In the genomic region with DNA sequence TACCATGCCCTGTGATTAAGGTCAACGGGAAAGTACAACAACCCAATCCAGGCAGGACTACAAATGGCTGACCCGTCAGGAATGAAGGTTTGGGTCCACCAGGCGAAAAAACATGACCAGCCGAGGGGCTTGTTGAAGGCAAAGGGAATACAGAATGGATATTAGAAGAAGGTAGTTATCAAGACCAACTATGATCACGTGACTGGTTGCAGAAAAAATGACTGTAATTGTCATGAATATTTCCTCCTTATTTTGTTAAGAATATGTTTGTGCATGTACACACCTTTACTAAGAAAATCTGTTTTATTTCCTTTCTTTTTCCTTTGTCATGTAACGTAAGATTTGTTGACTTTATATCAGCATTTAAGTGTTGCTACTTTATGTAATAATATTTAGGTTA, we compare ENCODE assay signal across 24 cellular contexts.
"Had no signal": no experiment of that assay in that cellular context is flagged by ENCODE, and none has a peak within 500 bp of the region (broad histone marks: within the 10 kb centered on the region; RNA-seq: fewer than 3 reads in every experiment).

No MANE protein-coding gene starts in this region.

- FAIRE-seq: pancreas, small intestine had no signal

- H3K27me3 ChIP-seq: neutrophil, pancreas, sigmoid colon, stomach, testis, tibial artery, transverse colon, upper lobe of right lung, uterus had no signal

- H3K4me3 ChIP-seq: pancreas, prostate gland, sigmoid colon, stomach, testis, tibial artery, transverse colon, upper lobe of right lung, uterus had no signal

- H3K4me1 ChIP-seq: pancreas, stomach, upper lobe of right lung, uterus had no signal

- DNase-seq: naive B cell; naive thymus-derived CD8-positive, alpha-beta T cell; nephron progenitor cell; nucleus accumbens; pancreas; right cardiac atrium; sigmoid colon; stimulated activated CD4-positive, alpha-beta T cell treated with anti-CD3 and anti-CD28 coated beads, Interleukin-15, amount 100 ng/mL, for 24 hours; stimulated activated CD4-positive, alpha-beta T cell treated with anti-CD3 and anti-CD28 coated beads, Interleukin-2, amount 100 ng/mL, for 24 hours; stimulated activated CD4-positive, alpha-beta T cell treated with anti-CD3 and anti-CD28 coated beads, Interleukin-2, amount 100 ng/mL, for 48 hours; stimulated activated CD4-positive, alpha-beta T cell treated with anti-CD3 and anti-CD28 coated beads, Interleukin-4, amount 100 ng/mL, for 24 hours; stimulated activated naive B cell treated with anti-CD40 and anti-IgM and Interleukin-4, amounts not matched to agents 10 μg/mL and 1 μg/mL and 100 μg/mL, for 72 hours; stimulated activated naive CD4-positive, alpha-beta T cell treated with Interleukin-2 at 50 U/mL for 16 hours; stomach; testis; tibial artery; transverse colon; upper lobe of right lung; uterus had no signal

- H3K9me3 ChIP-seq: neutrophil, pancreas, prostate gland, sigmoid colon, stomach, testis, tibial artery, transverse colon, upper lobe of right lung, uterus had no signal

- H3K36me3 ChIP-seq: neutrophil, pancreas, prostate gland, sigmoid colon, stomach, tibial artery, transverse colon, upper lobe of right lung, uterus had no signal

- ATAC-seq: naive thymus-derived CD8-positive, alpha-beta T cell; natural killer cell treated with Interleukin-12 subunit alpha and Interleukin-12 subunit beta and Interleukin-15 and Interleukin-18, amount 100 ng/mL, for 72 hours; pancreas; right cardiac atrium; stimulated activated effector memory CD8-positive, alpha-beta T cell treated with anti-CD3 and anti-CD28 coated beads, Interleukin-12 subunit alpha, Interleukin-12 subunit beta, amount 100 ng/mL, for 72 hours; stimulated activated naive B cell treated with anti-CD40 and anti-IgM and Interleukin-4, amounts not matched to agents 10 μg/mL and 1 μg/mL and 100 μg/mL, for 72 hours; upper lobe of right lung had no signal

- H3K27ac ChIP-seq: neutrophil, pancreas, prostate gland, sigmoid colon, stomach, testis, tibial artery, transverse colon, upper lobe of right lung, uterus had no signal
